ENCODE assay signal across 8 cellular contexts in the genomic region with DNA sequence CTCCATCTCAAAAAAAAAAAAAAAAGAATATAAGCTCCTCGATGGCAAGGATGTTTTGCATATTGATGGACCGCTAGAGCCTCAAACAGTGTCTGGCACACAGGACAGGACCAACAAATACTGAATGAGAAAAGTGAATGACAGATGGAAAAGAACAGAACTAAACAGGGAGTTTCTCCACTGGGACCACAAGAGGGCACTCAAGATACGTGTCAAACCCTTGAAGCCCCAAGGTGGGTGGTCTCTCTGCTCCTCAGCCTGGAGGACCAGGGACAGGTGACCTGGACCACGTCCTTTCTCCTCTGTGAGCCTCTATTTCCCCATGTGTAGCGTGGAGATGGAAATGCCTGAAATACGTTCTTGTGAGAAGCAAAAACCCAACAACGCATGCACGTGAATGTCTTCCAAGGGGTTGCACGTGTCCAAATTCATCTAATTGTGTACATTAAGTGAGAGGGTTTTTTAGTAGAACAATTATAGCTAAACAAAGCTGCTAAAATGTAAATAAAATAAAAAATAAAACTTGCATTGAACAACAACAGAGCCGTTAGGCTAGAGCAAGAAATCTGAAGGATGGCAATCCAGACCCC. TPM values are rescaled to one million over a fixed set of nuclear protein-coding genes. Genes with fewer than 3 reads are reported as not detected.
DNase-seq lines count a peak whose midpoint lies in the region; ATAC-seq and TF ChIP-seq lines count a peak whose summit lies in the region.

No MANE protein-coding gene starts in this region.

- no peak overlapping the region for H3K4me3 Mint-ChIP-seq in activated CD8-positive, alpha-beta T cell treated with anti-CD3 and anti-CD28 coated beads, Interleukin-2, amount 10 ng/mL, durations not matched to agents 7 days and 5 days

- peak; percentile 49 for ATAC-seq in activated CD8-positive, alpha-beta T cell treated with anti-CD3 and anti-CD28 coated beads, Interleukin-2, amount 10 ng/mL, durations not matched to agents 7 days and 5 days
- no peak for ATAC-seq in HG02588 (IDR thresholded peaks at IDR 0.05; ENCODE audit: unreplicated experiment)

- TF ChIP-seq POLR2A in thyroid gland (IDR thresholded peaks at IDR 0.05) = no peak

- H3K4me1 ChIP-seq in thyroid gland = no peaks in the 10 kb centered on the region

- no peaks in the 10 kb centered on the region for H3K27me3 ChIP-seq in thyroid gland

- peaks cover 28% of the 10 kb centered on the region for H3K27me3 Mint-ChIP-seq in activated CD8-positive, alpha-beta T cell treated with anti-CD3 and anti-CD28 coated beads, Interleukin-2, amount 10 ng/mL, durations not matched to agents 7 days and 5 days (ENCODE audit: low read depth)

- H3K27ac ChIP-seq in 22Rv1 (no peak overlapping the region), thyroid gland (no peak overlapping the region)

- WGBS in thyroid gland, 2 donors = 12 to 14% methylated on average over 10 of the region's 10 CpGs

- no peak overlapping the region for H3K27ac Mint-ChIP-seq in activated CD8-positive, alpha-beta T cell treated with anti-CD3 and anti-CD28 coated beads, Interleukin-2, amount 10 ng/mL, durations not matched to agents 7 days and 5 days

- TF ChIP-seq CTCF in 22Rv1 (IDR thresholded peaks at IDR 0.05) = peak; percentile 80
- TF ChIP-seq CTCF in thyroid gland (IDR thresholded peaks at IDR 0.05) = peak in 2 of 6 experiments; percentile 26 to 53

- no peak overlapping the region for H3K4me3 ChIP-seq in thyroid gland (replicated peaks in 1 of 3)

- CTCF ChIA-PET in activated CD8-positive, alpha-beta T cell treated with anti-CD3 and anti-CD28 coated beads, Interleukin-2, amount 10 ng/mL, durations not matched to agents 7 days and 5 days (lab: Charles Lee) = interaction anchor here (0.7 to 4.8 kb wide), 11 partner anchors 40 to 203 kb away, joined by 3 to 48 read pairs (median 4); no protein-coding TSS in a partner anchor

- peaks cover 32% of the 10 kb centered on the region for H3K4me1 Mint-ChIP-seq in activated CD8-positive, alpha-beta T cell treated with anti-CD3 and anti-CD28 coated beads, Interleukin-2, amount 10 ng/mL, durations not matched to agents 7 days and 5 days (ENCODE audit: low read depth)

- no peaks in the 10 kb centered on the region for H3K36me3 Mint-ChIP-seq in activated CD8-positive, alpha-beta T cell treated with anti-CD3 and anti-CD28 coated beads, Interleukin-2, amount 10 ng/mL, durations not matched to agents 7 days and 5 days (ENCODE audit: low read depth)

- intact Hi-C loops in thyroid gland (cut with DNase I) = no loop called here

- no peaks in the 10 kb centered on the region for H3K9me3 ChIP-seq in thyroid gland

- no peaks in the 10 kb centered on the region for H3K36me3 ChIP-seq in thyroid gland

- DNase-seq in Daoy (ENCODE audit: low read depth) (peak; percentile 63), NCI-H1694 (lab: John Stamatoyannopoulos, UW) (peak; percentile 25), islet precursor cell (peak; percentile 73), thyroid gland (no peak)
- peak; percentile 64 for DNase-seq in activated CD8-positive, alpha-beta T cell treated with anti-CD3 and anti-CD28 coated beads, Interleukin-2, amount 10 ng/mL, durations not matched to agents 7 days and 5 days
- DNase-seq in activated T-cell treated with anti-CD3 and anti-CD28 coated beads, Interleukin-2, amount 50 U/mL, for 1 hour = no peak

- no peaks in the 10 kb centered on the region for H3K9me3 Mint-ChIP-seq in activated CD8-positive, alpha-beta T cell treated with anti-CD3 and anti-CD28 coated beads, Interleukin-2, amount 10 ng/mL, durations not matched to agents 7 days and 5 days (ENCODE audit: insufficient read depth)

- POLR2A ChIA-PET in activated CD8-positive, alpha-beta T cell treated with anti-CD3 and anti-CD28 coated beads, Interleukin-2, amount 10 ng/mL, durations not matched to agents 7 days and 5 days (lab: Charles Lee) = no interaction called here

RNA-seq across cellular contexts. Expression of a gene that starts 5.7 kb away (rescaled TPM):
- 9.5 and 15.4 TPM in 2 replicates for total RNA-seq in Daoy (2014; rRNA removed; shearing (Covaris generic))
- total RNA-seq in activated CD8-positive, alpha-beta T cell treated with anti-CD3 and anti-CD28 coated beads, Interleukin-2, amount 10 ng/mL, durations not matched to agents 7 days and 5 days = not detected
- total RNA-seq in thyroid gland = 10 to 100 TPM in 2 of 4 donors, 1 to 10 TPM in 2; 1.8 to 18.7 (median 12.1) TPM

RNA-seq across cellular contexts. Expression of a gene that starts 15.2 kb away (rescaled TPM):
- total RNA-seq in Daoy (2014; rRNA removed; shearing (Covaris generic)) = 2.1 and 3.9 TPM in 2 replicates
- 1 to 10 TPM; 5.3 to 5.6 TPM for total RNA-seq in activated CD8-positive, alpha-beta T cell treated with anti-CD3 and anti-CD28 coated beads, Interleukin-2, amount 10 ng/mL, durations not matched to agents 7 days and 5 days
- total RNA-seq in thyroid gland = 1 to 10 TPM; 1.3 to 4.6 (median 3.2) TPM

RNA-seq across cellular contexts. Expression of a gene that starts 23.9 kb away (rescaled TPM):
- total RNA-seq in Daoy (2014; rRNA removed; shearing (Covaris generic)) = not detected in 2 replicates
- 1 to 10 TPM; 1.4 to 1.6 TPM for total RNA-seq in activated CD8-positive, alpha-beta T cell treated with anti-CD3 and anti-CD28 coated beads, Interleukin-2, amount 10 ng/mL, durations not matched to agents 7 days and 5 days
- not detected for total RNA-seq in thyroid gland

RNA-seq across cellular contexts. Expression of a gene that starts 29.8 kb away (rescaled TPM):
- 5.1 and 9.0 TPM in 2 replicates for total RNA-seq in Daoy (2014; rRNA removed; shearing (Covaris generic))
- total RNA-seq in activated CD8-positive, alpha-beta T cell treated with anti-CD3 and anti-CD28 coated beads, Interleukin-2, amount 10 ng/mL, durations not matched to agents 7 days and 5 days = 100 to 1,000 TPM; 171 to 181 TPM
- 100 to 1,000 TPM; 124 to 219 (median 157) TPM for total RNA-seq in thyroid gland

Comparison
In these comparisons a context has a peak if more than half of its experiments do, and no peak if none do; other contexts are left out.
1. DNase-seq: peak in Daoy (single experiment), NCI-H1694 (single experiment), activated CD8-positive, alpha-beta T cell treated with anti-CD3 and anti-CD28 coated beads, Interleukin-2, amount 10 ng/mL, durations not matched to agents 7 days and 5 days (single experiment) and islet precursor cell (single experiment); none in thyroid gland (0 of 2) and activated T-cell treated with anti-CD3 and anti-CD28 coated beads, Interleukin-2, amount 50 U/mL, for 1 hour (single experiment).